Comparison of ENCODE assay signal across 20 cellular contexts in the genomic region with DNA sequence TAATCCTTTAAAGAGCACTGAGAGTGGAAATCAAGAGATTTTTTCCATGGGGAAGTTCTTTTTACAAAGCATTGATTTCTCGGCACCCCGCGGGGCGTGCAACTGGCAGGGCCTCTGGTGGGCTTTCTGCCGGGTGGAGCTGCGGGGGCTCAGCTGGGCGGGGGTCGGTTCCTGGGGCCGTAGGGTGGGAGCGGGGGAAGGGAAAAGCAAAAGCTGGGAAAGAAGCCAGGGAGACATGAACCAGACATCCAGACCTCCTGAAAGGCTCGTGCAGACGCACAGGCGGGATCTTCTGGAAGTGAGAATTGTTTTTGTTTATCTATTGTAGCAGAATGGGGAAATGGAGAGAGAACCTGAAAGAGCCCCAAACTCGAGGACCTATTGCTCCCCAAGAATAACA.
DNase-seq lines count a peak whose midpoint lies in the region; ATAC-seq and TF ChIP-seq lines count a peak whose summit lies in the region.
"Had no signal": no experiment of that assay in that cellular context is flagged by ENCODE, and none has a peak within 500 bp of the region (broad histone marks: within the 10 kb centered on the region; RNA-seq: fewer than 3 reads in every experiment).

No MANE protein-coding gene starts in this region.

- H3K4me3 Mint-ChIP-seq in mesothelial cell of epicardium = peak overlapping the region; percentile 65
- no peak overlapping the region for H3K4me3 Mint-ChIP-seq in nephron progenitor cell
- H3K4me3 Mint-ChIP-seq: naive thymus-derived CD8-positive, alpha-beta T cell had no signal

- H3K9me3 Mint-ChIP-seq in mesothelial cell of epicardium (peaks cover 16% of the 10 kb centered on the region), nephron progenitor cell (peaks cover 54% of the 10 kb centered on the region)

- no peak for DNase-seq in A673 (ENCODE audit: low spot score)
- DNase-seq in RKO (ENCODE audit: low spot score) = peak; percentile 3
- no peak for DNase-seq in epithelial cell of esophagus (ENCODE audit: low read depth)
- no peak for DNase-seq in mesothelial cell of epicardium (ENCODE audit: low spot score in 2 of 2, unreplicated experiment in 2 of 2)
- no peak for DNase-seq in nephron progenitor cell
- DNase-seq: activated CD4-positive, alpha-beta T cell treated with anti-CD3 and anti-CD28 coated beads for 1 hour; activated CD8-positive, alpha-beta memory T cell treated with anti-CD3 and anti-CD28 coated beads, Interleukin-2, amount 50 U/mL, for 4 hours; activated naive CD4-positive, alpha-beta T cell treated with Interleukin-2 at 50 U/mL for 16 hours; body of pancreas; gastrocnemius medialis; naive thymus-derived CD8-positive, alpha-beta T cell; NCI-H187; NCI-H524; Peyer's patch; retina; stimulated activated CD4-positive, alpha-beta T cell treated with anti-CD3 and anti-CD28 coated beads, Interleukin-1b, Interleukin-23, amount 100 ng/mL, for 48 hours; T-helper 2 cell had no signal

- BruUV-seq in A673 (replicated peaks; lab: Mats Ljungman, UMichigan) = no TSS peak

- ATAC-seq in GM21825 (IDR thresholded peaks at IDR 0.05; ENCODE audit: unreplicated experiment) (no peak), GM19324 (IDR thresholded peaks at IDR 0.05; ENCODE audit: low FRiP score, unreplicated experiment) (no peak), GM21423 (IDR thresholded peaks at IDR 0.05; ENCODE audit: unreplicated experiment) (no peak)
- ATAC-seq: body of pancreas; gastrocnemius medialis; naive thymus-derived CD8-positive, alpha-beta T cell had no signal

- H3K36me3 Mint-ChIP-seq in mesothelial cell of epicardium (no peaks in the 10 kb centered on the region), nephron progenitor cell (ENCODE audit: low read depth) (no peaks in the 10 kb centered on the region)

- POLR2A ChIA-PET in A673 (lab: Charles Lee; ENCODE audit: low non-redundant PET) = no interaction called here

- peaks cover 22% of the 10 kb centered on the region for H3K27me3 ChIP-seq in A673 (replicated peaks; ENCODE audit: insufficient read depth, low read depth, low read length, poor library complexity)
- H3K27me3 ChIP-seq: Peyer's patch had no signal

- H3K9me3 ChIP-seq in A673 (ENCODE audit: low read depth, low read length, poor library complexity, severe bottlenecking) = no peaks in the 10 kb centered on the region
- H3K9me3 ChIP-seq: body of pancreas, gastrocnemius medialis, Peyer's patch had no signal

- peaks cover 2% of the 10 kb centered on the region for H3K4me1 Mint-ChIP-seq in mesothelial cell of epicardium
- H3K4me1 Mint-ChIP-seq in nephron progenitor cell = no peaks in the 10 kb centered on the region

- H3K27ac ChIP-seq in A673 (ENCODE audit: low read depth, low read length, poor library complexity, severe bottlenecking) = no peak overlapping the region
- H3K27ac ChIP-seq: body of pancreas, gastrocnemius medialis, Peyer's patch had no signal

- H3K4me1 ChIP-seq in A673 (ENCODE audit: insufficient read depth, low read length, poor library complexity, severe bottlenecking) = no peaks in the 10 kb centered on the region
- H3K4me1 ChIP-seq: body of pancreas, gastrocnemius medialis, Peyer's patch had no signal

- H3K4me3 ChIP-seq in A673 (ENCODE audit: low read depth, low read length, poor library complexity, severe bottlenecking) (peak overlapping the region; percentile 52), epithelial cell of esophagus (ENCODE audit: low read length) (peak overlapping the region; percentile 25)
- H3K4me3 ChIP-seq: body of pancreas, gastrocnemius medialis had no signal

- TF ChIP-seq CTCF in A673 (conservative IDR thresholded peaks at IDR 0.05; ENCODE audit: low read depth, low read length) = no peak
- no peak for TF ChIP-seq CTCF in epithelial cell of esophagus (IDR thresholded peaks at IDR 0.05; ENCODE audit: insufficient read depth, low read depth, low read length, missing control alignments)
- TF ChIP-seq CTCF in mesothelial cell of epicardium (IDR thresholded peaks at IDR 0.05; ENCODE audit: unreplicated experiment) = no peak
- no peak for TF ChIP-seq CTCF in nephron progenitor cell (IDR thresholded peaks at IDR 0.05)

- CTCF ChIA-PET in A673 (lab: Charles Lee) = no interaction called here

- intact Hi-C loops in A673 (cut with micrococcal nuclease; ENCODE audit: unreplicated experiment) = no loop called here

- H3K27me3 Mint-ChIP-seq in mesothelial cell of epicardium (ENCODE audit: low read depth) (peaks cover 11% of the 10 kb centered on the region), nephron progenitor cell (ENCODE audit: low read depth, poor library complexity) (no peaks in the 10 kb centered on the region)

- peak overlapping the region; percentile 61 for H3K27ac Mint-ChIP-seq in mesothelial cell of epicardium
- H3K27ac Mint-ChIP-seq in nephron progenitor cell = no peak overlapping the region

- no peaks in the 10 kb centered on the region for H3K36me3 ChIP-seq in A673 (ENCODE audit: insufficient read depth, low read length, poor library complexity, severe bottlenecking)
- H3K36me3 ChIP-seq: gastrocnemius medialis, Peyer's patch had no signal
